ENCODE assay signal across 8 cellular contexts in the genomic region with DNA sequence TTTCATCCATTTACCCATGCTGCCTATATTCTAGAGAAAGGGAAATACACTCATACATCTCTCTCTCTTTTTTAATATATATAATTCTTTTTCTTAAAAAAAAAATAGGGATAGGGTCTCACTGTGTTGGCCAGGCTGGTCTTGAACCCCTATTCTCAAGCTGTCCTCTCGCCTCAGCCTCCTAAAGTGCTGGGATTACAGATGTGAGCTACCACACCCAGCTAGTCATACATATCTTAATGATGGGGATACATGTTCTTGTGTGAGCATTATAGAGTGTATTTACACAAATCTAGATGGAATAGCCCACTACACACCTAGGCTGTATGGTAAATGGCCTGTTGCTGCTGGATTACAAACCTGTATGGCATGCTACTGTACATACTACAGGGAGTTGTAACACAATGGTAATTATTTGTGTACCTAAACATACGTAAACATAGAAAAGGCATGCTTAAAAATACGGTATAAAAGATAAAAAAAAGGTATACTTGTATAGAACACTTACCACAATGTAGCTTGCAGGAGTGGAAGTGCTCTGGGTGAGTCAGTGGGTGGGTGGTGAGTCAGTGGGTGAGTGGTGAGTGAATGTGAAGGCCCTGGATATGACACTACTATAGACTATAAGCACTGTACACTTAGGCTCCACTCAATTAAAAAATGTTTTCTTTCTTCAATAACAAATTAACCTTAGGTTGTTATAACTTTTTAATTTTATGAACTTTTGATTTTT.
DNase-seq lines count a peak whose midpoint lies in the region; ATAC-seq and TF ChIP-seq lines count a peak whose summit lies in the region.

No MANE protein-coding gene starts in this region.

- no peaks in the 10 kb centered on the region for H3K27me3 Mint-ChIP-seq in T-helper 2 cell treated with Interferon-gamma antibody and Interleukin-4, amounts not matched to agents 5 μg/mL and 100 μg/mL, for 36 hours (ENCODE audit: low read depth)
- no peaks in the 10 kb centered on the region for H3K27me3 Mint-ChIP-seq in glutamatergic neuron (ENCODE audit: unreplicated experiment)

- no peaks in the 10 kb centered on the region for H3K36me3 Mint-ChIP-seq in T-helper 2 cell treated with Interferon-gamma antibody and Interleukin-4, amounts not matched to agents 5 μg/mL and 100 μg/mL, for 36 hours (ENCODE audit: low read depth)
- H3K36me3 Mint-ChIP-seq in glutamatergic neuron (ENCODE audit: unreplicated experiment): no peaks in the 10 kb centered on the region

- no peak overlapping the region for H3K4me3 ChIP-seq in brain microvascular endothelial cell (ENCODE audit: low read depth, low read length)

- peak; percentile 83 for DNase-seq in EH (ENCODE audit: low read depth)
- DNase-seq in T-helper 2 cell treated with Interferon-gamma antibody and Interleukin-4, amounts not matched to agents 5 μg/mL and 100 μg/mL, for 36 hours (ENCODE audit: low spot score): peak; percentile 50
- DNase-seq in brain microvascular endothelial cell: peak; percentile 93
- peak; percentile 25 to 47 for DNase-seq in stimulated activated CD4-positive, alpha-beta T cell treated with anti-CD3 and anti-CD28 coated beads, Interleukin-1b, Interleukin-23, amount 100 ng/mL, for 4 hours (ENCODE audit: low read depth in 2 of 2)
- no peak for DNase-seq in NCI-H128 (lab: John Stamatoyannopoulos, UW; ENCODE audit: unreplicated experiment)
- DNase-seq in glutamatergic neuron: no peak

- H3K27me3 ChIP-seq in brain microvascular endothelial cell (replicated peaks): no peaks in the 10 kb centered on the region

- ATAC-seq in GM21367 (IDR thresholded peaks at IDR 0.05; ENCODE audit: unreplicated experiment) (no peak), HG03196 (IDR thresholded peaks at IDR 0.05; ENCODE audit: unreplicated experiment) (no peak)

- TF ChIP-seq CTCF in brain microvascular endothelial cell (IDR thresholded peaks at IDR 0.05; ENCODE audit: low read depth, low read length, missing control alignments): no peak
- TF ChIP-seq CTCF in glutamatergic neuron (IDR thresholded peaks at IDR 0.05; ENCODE audit: partially characterized antibody, unreplicated experiment): no peak

- no peak overlapping the region for H3K27ac Mint-ChIP-seq in T-helper 2 cell treated with Interferon-gamma antibody and Interleukin-4, amounts not matched to agents 5 μg/mL and 100 μg/mL, for 36 hours
- no peak overlapping the region for H3K27ac Mint-ChIP-seq in glutamatergic neuron (ENCODE audit: unreplicated experiment)

- H3K27ac ChIP-seq in brain microvascular endothelial cell: no peak overlapping the region

- H3K4me1 Mint-ChIP-seq in T-helper 2 cell treated with Interferon-gamma antibody and Interleukin-4, amounts not matched to agents 5 μg/mL and 100 μg/mL, for 36 hours (ENCODE audit: low read depth): peaks cover 8% of the 10 kb centered on the region
- no peaks in the 10 kb centered on the region for H3K4me1 Mint-ChIP-seq in glutamatergic neuron (ENCODE audit: low read depth, unreplicated experiment)

- no peak overlapping the region for H3K4me3 Mint-ChIP-seq in T-helper 2 cell treated with Interferon-gamma antibody and Interleukin-4, amounts not matched to agents 5 μg/mL and 100 μg/mL, for 36 hours
- no peak overlapping the region for H3K4me3 Mint-ChIP-seq in glutamatergic neuron (ENCODE audit: unreplicated experiment)

- no peaks in the 10 kb centered on the region for H3K9me3 Mint-ChIP-seq in T-helper 2 cell treated with Interferon-gamma antibody and Interleukin-4, amounts not matched to agents 5 μg/mL and 100 μg/mL, for 36 hours
- no peaks in the 10 kb centered on the region for H3K9me3 Mint-ChIP-seq in glutamatergic neuron (ENCODE audit: unreplicated experiment)

- in situ Hi-C loops in brain microvascular endothelial cell (cut with HindIII; ENCODE audit: low pct_ligation_motif_present, low sequenced_read_pairs): no loop called here

- no peaks in the 10 kb centered on the region for H3K36me3 ChIP-seq in brain microvascular endothelial cell (replicated peaks)

Comparison
In these comparisons a context has a peak if more than half of its experiments do, and no peak if none do; other contexts are left out.
1. DNase-seq: peak in EH (single experiment), T-helper 2 cell treated with Interferon-gamma antibody and Interleukin-4, amounts not matched to agents 5 μg/mL and 100 μg/mL, for 36 hours (single experiment), brain microvascular endothelial cell (single experiment) and stimulated activated CD4-positive, alpha-beta T cell treated with anti-CD3 and anti-CD28 coated beads, Interleukin-1b, Interleukin-23, amount 100 ng/mL, for 4 hours (2 of 2); none in NCI-H128 (single experiment) and glutamatergic neuron (single experiment).